1 cellular context compared by ENCODE assay signal in genomic region chr22:27617214-27617881, GRCh38.
TF ChIP-seq lines count a peak whose summit lies in the region.

No MANE protein-coding gene starts in this region.

TF ChIP-seq in HepG2, 621 proteins besides CTCF, POLR2A, EP300 and RAD21:
- peak; percentile 37 for TF ChIP-seq STAG1 (CRISPR knock-in tag; IDR thresholded peaks at IDR 0.05)
- no peak for TF ChIP-seq ZNF639 (CRISPR knock-in tag; conservative IDR thresholded peaks at IDR 0.05)
TF ChIP-seq in HepG2: peak in this region for 1.
